In the genomic region with DNA sequence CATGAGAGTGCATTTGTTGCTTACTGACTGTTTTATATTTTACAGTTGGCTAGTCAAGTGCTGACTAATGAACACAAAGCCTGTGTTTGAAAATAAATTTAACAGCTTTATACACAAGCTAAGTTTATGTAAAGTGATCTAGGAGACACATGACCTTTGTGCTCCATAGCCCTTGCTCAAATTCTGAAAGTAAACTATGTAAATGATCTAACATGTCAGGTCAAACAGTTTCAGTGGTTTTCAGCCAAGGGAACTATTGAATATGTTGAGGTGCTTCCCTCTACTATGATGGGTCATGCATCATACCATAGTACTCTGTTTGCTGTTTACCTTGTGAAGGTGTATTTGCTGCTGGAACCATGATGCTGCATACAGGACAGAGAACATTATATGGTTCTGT, we compare ENCODE assay signal across 14 cellular contexts. TPM values are rescaled to one million over a fixed set of nuclear protein-coding genes. Genes with fewer than 3 reads are reported as not detected.
DNase-seq lines count a peak whose midpoint lies in the region; ATAC-seq, FAIRE-seq and TF ChIP-seq lines count a peak whose summit lies in the region.
"Had no signal": no experiment of that assay in that cellular context is flagged by ENCODE, and none has a peak within 500 bp of the region (broad histone marks: within the 10 kb centered on the region; RNA-seq: fewer than 3 reads in every experiment).

No MANE protein-coding gene starts in this region.

- no peak overlapping the region for H3K27ac Mint-ChIP-seq in mesothelial cell of epicardium

- no peaks in the 10 kb centered on the region for H3K9me3 ChIP-seq in mucosa of descending colon

- peaks cover 16% of the 10 kb centered on the region for H3K36me3 Mint-ChIP-seq in mesothelial cell of epicardium

- no peaks in the 10 kb centered on the region for H3K4me1 ChIP-seq in mucosa of descending colon (ENCODE audit: low read depth)

- no peak overlapping the region for H3K4me3 Mint-ChIP-seq in mesothelial cell of epicardium

- intact Hi-C loops in mucosa of descending colon (cut with DNase I, micrococcal nuclease) (no loop called here), lower leg skin (cut with DNase I; ENCODE audit: low total_unique reads) (no loop called here)

- no peaks in the 10 kb centered on the region for H3K36me3 ChIP-seq in mucosa of descending colon (ENCODE audit: low read depth)

- no peak for TF ChIP-seq POLR2A in lower leg skin (IDR thresholded peaks at IDR 0.05)

- H3K4me1 Mint-ChIP-seq in mesothelial cell of epicardium = peaks cover 3% of the 10 kb centered on the region

- H3K9me3 Mint-ChIP-seq in mesothelial cell of epicardium = peaks cover 19% of the 10 kb centered on the region

- ATAC-seq in GM19023 (IDR thresholded peaks at IDR 0.05; ENCODE audit: unreplicated experiment) (peak; percentile 100), HG03460 (IDR thresholded peaks at IDR 0.05; ENCODE audit: unreplicated experiment) (peak; percentile 100), mucosa of descending colon (peak; percentile 79)
- ATAC-seq: Panc1 had no signal

- TF ChIP-seq CTCF in mucosa of descending colon (IDR thresholded peaks at IDR 0.05) = no peak
- TF ChIP-seq CTCF in mesothelial cell of epicardium (IDR thresholded peaks at IDR 0.05; ENCODE audit: unreplicated experiment) = no peak
- TF ChIP-seq CTCF in lower leg skin (IDR thresholded peaks at IDR 0.05) = no peak

- peak; percentile 24 for DNase-seq in HCEC 1CT
- no peak for DNase-seq in mucosa of descending colon
- DNase-seq in NCI-H2081 (lab: John Stamatoyannopoulos, UW) = no peak
- DNase-seq in urothelium cell line (ENCODE audit: low spot score) = no peak
- DNase-seq in mesothelial cell of epicardium (ENCODE audit: low spot score in 2 of 2, unreplicated experiment in 2 of 2) = no peak
- no peak for DNase-seq in lower leg skin (ENCODE audit: low spot score in 2 of 2)
- DNase-seq: cortex of kidney; KG1; retina; stimulated activated CD8-positive, alpha-beta memory T cell treated with anti-CD3 and anti-CD28 coated beads, Interleukin-4, amount 100 ng/mL, for 48 hours had no signal

- H3K4me3 ChIP-seq in mucosa of descending colon = no peak overlapping the region
- no peak overlapping the region for H3K4me3 ChIP-seq in lower leg skin (ENCODE audit: low read depth, poor library complexity, severe bottlenecking)

- no peaks in the 10 kb centered on the region for H3K27me3 Mint-ChIP-seq in mesothelial cell of epicardium (ENCODE audit: low read depth)

- no peak for FAIRE-seq in urothelium cell line (lab: Jason Lieb, UNC)
- FAIRE-seq: G401.6 had no signal

RNA-seq across cellular contexts. Expression of a gene that starts 36.8 kb away (rescaled TPM):
- total RNA-seq in mucosa of descending colon (10 to 100 TPM; 26.7 to 40.2 (median 29.6) TPM), mesothelial cell of epicardium (18.0 to 20.1 TPM (median 19.2 TPM) in 3 replicates), lower leg skin (10 to 100 TPM; 16.7 to 27.3 (median 20.3) TPM)
